12 cellular contexts compared by ENCODE assay signal in the genomic region with DNA sequence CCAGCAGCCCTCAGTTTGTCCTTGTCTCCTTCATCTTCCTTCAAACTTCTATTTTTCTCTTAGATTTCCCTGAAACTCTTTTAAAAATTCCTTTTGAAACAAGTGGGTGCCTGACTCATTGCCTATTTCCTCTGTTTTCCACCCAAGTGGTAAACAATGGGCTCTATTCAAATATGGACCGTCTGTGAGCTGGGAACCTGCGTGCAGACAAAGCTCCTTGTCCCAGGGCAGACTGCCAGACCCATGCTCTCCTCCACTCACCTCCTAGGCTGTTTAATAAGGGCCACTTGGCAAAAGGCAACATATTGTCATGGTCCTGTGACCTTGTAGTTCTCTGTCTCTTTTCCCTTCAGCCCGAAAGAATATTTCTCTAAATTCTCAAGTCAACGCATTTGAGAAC.
DNase-seq lines count a peak whose midpoint lies in the region; ATAC-seq and TF ChIP-seq lines count a peak whose summit lies in the region.
"Had no signal": no experiment of that assay in that cellular context is flagged by ENCODE, and none has a peak within 500 bp of the region (broad histone marks: within the 10 kb centered on the region; RNA-seq: fewer than 3 reads in every experiment).

No MANE protein-coding gene starts in this region.

- H3K27me3 Mint-ChIP-seq in endothelial cell (ENCODE audit: unreplicated experiment) = no peaks in the 10 kb centered on the region

- TF ChIP-seq CTCF in BJ (IDR thresholded peaks at IDR 0.05; ENCODE audit: insufficient read depth, low read depth, low read length) (no peak), endothelial cell (IDR thresholded peaks at IDR 0.05; ENCODE audit: unreplicated experiment) (no peak), lower lobe of right lung (IDR thresholded peaks at IDR 0.05) (no peak)

- no peak for TF ChIP-seq RAD21 in Ishikawa (IDR thresholded peaks at IDR 0.05; ENCODE audit: low read depth)

- DNase-seq in BJ (ENCODE audit: low read depth) (peak; percentile 86), endothelial cell (ENCODE audit: low spot score) (no peak), lower lobe of right lung (peak; percentile 52), H7 (no peak), SKM-1 (lab: John Stamatoyannopoulos, UW; ENCODE audit: unreplicated experiment) (no peak), GM19238 (ENCODE audit: insufficient read length, low spot score) (no peak)
- DNase-seq: central memory CD4-positive, alpha-beta T cell; mesendoderm had no signal

- H3K4me1 Mint-ChIP-seq in endothelial cell (ENCODE audit: unreplicated experiment) = peaks cover 41% of the 10 kb centered on the region

- CTCF ChIA-PET in BJ (lab: Yijun Ruan, JAX) = no interaction called here

- no peak overlapping the region for H3K27ac ChIP-seq in lower lobe of right lung
- H3K27ac ChIP-seq: C4-2B had no signal

- H3K36me3 Mint-ChIP-seq in endothelial cell (ENCODE audit: low read depth, unreplicated experiment) = no peaks in the 10 kb centered on the region
- H3K36me3 Mint-ChIP-seq: type B pancreatic cell had no signal

- no peaks in the 10 kb centered on the region for H3K9me3 Mint-ChIP-seq in endothelial cell (ENCODE audit: unreplicated experiment)
- H3K9me3 Mint-ChIP-seq: type B pancreatic cell had no signal

- H3K9me3 ChIP-seq in lower lobe of right lung = no peaks in the 10 kb centered on the region

- H3K4me1 ChIP-seq in lower lobe of right lung = no peaks in the 10 kb centered on the region

- H3K4me3 Mint-ChIP-seq in endothelial cell (ENCODE audit: unreplicated experiment) = no peak overlapping the region
- H3K4me3 Mint-ChIP-seq: type B pancreatic cell had no signal

- TF ChIP-seq EP300 in Ishikawa (IDR thresholded peaks at IDR 0.05; ENCODE audit: borderline replicate concordance) = peak; percentile 81

- no peaks in the 10 kb centered on the region for H3K27me3 ChIP-seq in BJ (ENCODE audit: control insufficient read depth, insufficient read depth, low read length)
- no peaks in the 10 kb centered on the region for H3K27me3 ChIP-seq in lower lobe of right lung (ENCODE audit: low read depth)
- H3K27me3 ChIP-seq in H7 (ENCODE audit: control insufficient read depth, insufficient read depth, low read length) = no peaks in the 10 kb centered on the region

- H3K27ac Mint-ChIP-seq in endothelial cell (ENCODE audit: unreplicated experiment) = peak overlapping the region; percentile 43
- H3K27ac Mint-ChIP-seq: type B pancreatic cell had no signal

- H3K36me3 ChIP-seq in BJ (ENCODE audit: control insufficient read depth, insufficient read depth, low read length) (no peaks in the 10 kb centered on the region), lower lobe of right lung (no peaks in the 10 kb centered on the region), H7 (replicated peaks; ENCODE audit: control insufficient read depth, insufficient read depth, low read length) (no peaks in the 10 kb centered on the region)

- intact Hi-C loops in lower lobe of right lung (cut with DNase I) = no loop called here

- POLR2A ChIA-PET in BJ (lab: Charles Lee) = interaction anchor here (1.0 kb wide), 2 partner anchors 13 to 354 kb away, joined by 3 read pairs; no protein-coding TSS in a partner anchor

- peak; percentile 34 to 86 for ATAC-seq in lower lobe of right lung
- ATAC-seq in HG02763 (IDR thresholded peaks at IDR 0.05; ENCODE audit: unreplicated experiment) = no peak

- no peak overlapping the region for H3K4me3 ChIP-seq in BJ (ENCODE audit: low read depth, low read length)
- H3K4me3 ChIP-seq in lower lobe of right lung = no peak overlapping the region
- no peak overlapping the region for H3K4me3 ChIP-seq in H7 (ENCODE audit: insufficient read depth, low read depth, low read length)

TF ChIP-seq in Ishikawa, 13 proteins besides CTCF, POLR2A, EP300 and RAD21:
- TF ChIP-seq FOXM1 (IDR thresholded peaks at IDR 0.05; ENCODE audit: borderline replicate concordance, low read depth) = peak; percentile 37; the same call in 1 of the 2 replicates
- no peak for TF ChIP-seq REST (IDR thresholded peaks at IDR 0.05; ENCODE audit: low read depth)
- no peak for TF ChIP-seq CEBPB (IDR thresholded peaks at IDR 0.05)
- peak; percentile 65 for TF ChIP-seq TCF12 (IDR thresholded peaks at IDR 0.05; ENCODE audit: low read depth)
- TF ChIP-seq CREB1 (IDR thresholded peaks at IDR 0.05; ENCODE audit: low read depth) = no peak
- TF ChIP-seq NFIC (IDR thresholded peaks at IDR 0.05) = peak; percentile 85
- no peak for TF ChIP-seq USF1 (IDR thresholded peaks at IDR 0.05)
- TF ChIP-seq YY1 (IDR thresholded peaks at IDR 0.05; ENCODE audit: low read depth) = no peak
- no peak for TF ChIP-seq TAF1 (IDR thresholded peaks at IDR 0.05; ENCODE audit: low read depth)
- TF ChIP-seq EGR1 (IDR thresholded peaks at IDR 0.05) = no peak
- no peak for TF ChIP-seq ZBTB7A (IDR thresholded peaks at IDR 0.05; ENCODE audit: low read depth)
- TF ChIP-seq, protein P1, sequence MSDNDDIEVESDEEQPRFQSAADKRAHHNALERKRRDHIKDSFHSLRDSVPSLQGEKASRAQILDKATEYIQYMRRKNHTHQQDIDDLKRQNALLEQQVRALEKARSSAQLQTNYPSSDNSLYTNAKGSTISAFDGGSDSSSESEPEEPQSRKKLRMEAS (IDR thresholded peaks at IDR 0.05) = no peak
- peak; percentile 18; the same call in 1 of the 2 replicates for TF ChIP-seq TEAD4 (IDR thresholded peaks at IDR 0.05)

Comparison
In these comparisons a context has a peak if more than half of its experiments do, and no peak if none do; other contexts are left out.
1. DNase-seq: peak in BJ (single experiment) and lower lobe of right lung (single experiment); none in endothelial cell (single experiment), H7 (single experiment), SKM-1 (single experiment) and GM19238 (single experiment).